In genomic region chr7:5654762-5655421, GRCh38 we compare ENCODE assay signal across 7 cellular contexts.
DNase-seq lines count a peak whose midpoint lies in the region; ATAC-seq, FAIRE-seq and TF ChIP-seq lines count a peak whose summit lies in the region.
"Not testable (repeated sequence)": the region's sequence is repeated elsewhere in the genome, so short reads cannot be mapped to it uniquely, and the experiment has no call there.

No MANE protein-coding gene starts in this region.

- not testable (repeated sequence) for H2AFZ ChIP-seq in GM23338; K562 (ENCODE audit: low read depth, low read length); HepG2 (ENCODE audit: low read length)

- TF ChIP-seq RAD21 in K562 (CRISPR knock-in tag; conservative IDR thresholded peaks at IDR 0.05 in 1 of 2, IDR thresholded peaks at IDR 0.05 in 1 of 2); HepG2 (CRISPR knock-in tag; IDR thresholded peaks at IDR 0.05): not testable (repeated sequence)

- H3K9me3 ChIP-seq in K562 (replicated peaks; ENCODE audit: control insufficient read depth, insufficient read depth, low read depth, low read length); left ventricle myocardium inferior (replicated peaks); HepG2 (ENCODE audit: low read length): not testable (repeated sequence)

- H3K9me3 Mint-ChIP-seq in GM23338 = not testable (repeated sequence)

- H3K27ac ChIP-seq in GM23338 (ENCODE audit: low read depth) = peak overlapping the region; percentile 72; the same call in 1 of the 2 replicates
- H3K27ac ChIP-seq in K562 (ENCODE audit: extremely low read depth, low read depth, low read length); HepG2 (ENCODE audit: extremely low read length, insufficient read depth, low read length): not testable (repeated sequence)
- H3K27ac ChIP-seq in dorsolateral prefrontal cortex = peak overlapping the region in 56 of 59 donors; percentile 15 to 88 (median 73)
- H3K27ac ChIP-seq in left ventricle myocardium inferior (replicated peaks) = peak overlapping the region; percentile 36
- peak overlapping the region; percentile 26 for H3K27ac ChIP-seq in substantia nigra (ENCODE audit: low read depth, low read length, poor library complexity, severe bottlenecking)

- H3K36me3 ChIP-seq in GM23338 (ENCODE audit: insufficient read depth) = not testable (repeated sequence)
- H3K36me3 ChIP-seq in K562 (ENCODE audit: control insufficient read depth, insufficient read depth, low read length) (peaks cover 58% of the 10 kb centered on the region; the same call in 2 of the 3 replicates), left ventricle myocardium inferior (peaks cover 23% of the 10 kb centered on the region), HepG2 (replicated peaks in 1 of 2; ENCODE audit: control insufficient read depth in 1 of 2, insufficient read depth in 2 of 2, low read length in 2 of 2) (peaks cover 10 to 41% of the 10 kb centered on the region in 2 experiments)

- not testable (repeated sequence) for H3K4me2 ChIP-seq in GM23338; K562 (ENCODE audit: insufficient read depth, low read length); HepG2 (ENCODE audit: low read depth, low read length)

- not testable (repeated sequence) for H3K79me2 ChIP-seq in GM23338 (replicated peaks; ENCODE audit: insufficient read depth); K562 (ENCODE audit: control insufficient read depth, insufficient read depth, low read length); HepG2 (ENCODE audit: insufficient read depth, low read length)

- not testable (repeated sequence) for TF ChIP-seq POLR2A in K562 (conservative IDR thresholded peaks at IDR 0.05); HepG2 (IDR thresholded peaks at IDR 0.05; ENCODE audit: insufficient read depth in 1 of 2, low read depth in 2 of 2, low read length in 2 of 2)

- H3K4me1 ChIP-seq in GM23338 (ENCODE audit: insufficient read depth); K562 (replicated peaks in 1 of 2; ENCODE audit: control insufficient read depth in 2 of 2, insufficient read depth in 2 of 2, low read length in 2 of 2); HepG2 (ENCODE audit: insufficient read depth, low read length): not testable (repeated sequence)
- H3K4me1 ChIP-seq in left ventricle myocardium inferior = peaks cover 37% of the 10 kb centered on the region

- H4K20me1 ChIP-seq in GM23338 (replicated peaks; ENCODE audit: insufficient read depth); K562 (replicated peaks; ENCODE audit: control insufficient read depth, insufficient read depth, low read length); HepG2 (ENCODE audit: insufficient read depth, low read length): not testable (repeated sequence)

- intact Hi-C loops in K562 (cut with micrococcal nuclease); dorsolateral prefrontal cortex (cut with DNase I); Right ventricle myocardium superior (cut with DNase I); left ventricle myocardium inferior (cut with micrococcal nuclease); HepG2 (cut with micrococcal nuclease; ENCODE audit: unreplicated experiment): not testable (repeated sequence)

- BruUV-seq in K562 (replicated peaks; lab: Mats Ljungman, UMichigan); HepG2 (replicated peaks; lab: Mats Ljungman, UMichigan): not testable (repeated sequence)

- not testable (repeated sequence) for H3K9me1 ChIP-seq in K562 (ENCODE audit: control insufficient read depth, insufficient read depth, low read length)

- 82% methylated on average over 8 of the region's 14 CpGs for WGBS in K562 (ENCODE audit: insufficient coverage, low coverage, missing lambda C conversion rate)
- 96% methylated on average over 11 of the region's 14 CpGs for WGBS in HepG2 (ENCODE audit: low lambda C conversion rate)

- H3K9me2 ChIP-seq in GM23338 (ENCODE audit: insufficient read depth) = not testable (repeated sequence)

- peaks cover 10% of the 10 kb centered on the region for H3K4me1 Mint-ChIP-seq in GM23338

- CTCF ChIA-PET in K562 (lab: Yijun Ruan, JAX; ENCODE audit: low intra/inter-chr PET ratio); HepG2 (lab: Yijun Ruan, JAX; ENCODE audit: low intra/inter-chr PET ratio, low total read pairs): not testable (repeated sequence)

- peaks cover 10% of the 10 kb centered on the region for H3K27me3 Mint-ChIP-seq in GM23338 (ENCODE audit: insufficient read depth, low read depth, poor library complexity)

- TF ChIP-seq EP300 in K562 (IDR thresholded peaks at IDR 0.05; ENCODE audit: low read length); HepG2 (IDR thresholded peaks at IDR 0.05; ENCODE audit: low read depth in 2 of 2, low read length in 2 of 2); HepG2 (CRISPR knock-in tag; IDR thresholded peaks at IDR 0.05; ENCODE audit: borderline replicate concordance): not testable (repeated sequence)

- peaks cover 17% of the 10 kb centered on the region; the same call in 2 of the 3 replicates for H3K36me3 Mint-ChIP-seq in GM23338 (ENCODE audit: low read depth)

- not testable (repeated sequence) for TF ChIP-seq CTCF in GM23338 (conservative IDR thresholded peaks at IDR 0.05; ENCODE audit: low read depth in 2 of 2); K562 (IDR thresholded peaks at IDR 0.05 in 2 of 3, conservative IDR thresholded peaks at IDR 0.05 in 1 of 3; ENCODE audit: insufficient read depth in 2 of 3, low read depth in 1 of 3, low read length in 3 of 3); dorsolateral prefrontal cortex (IDR thresholded peaks at IDR 0.05 in 54 of 56, conservative IDR thresholded peaks at IDR 0.05 in 2 of 56; ENCODE audit: low read depth in 1 of 56, partially characterized antibody in 56 of 56); left ventricle myocardium inferior (IDR thresholded peaks at IDR 0.05; ENCODE audit: borderline replicate concordance); HepG2 (CRISPR knock-in tag; IDR thresholded peaks at IDR 0.05)

- H3K27me3 ChIP-seq in GM23338 (ENCODE audit: insufficient read depth); K562 (ENCODE audit: control insufficient read depth in 2 of 2, insufficient read depth in 2 of 2, low read length in 2 of 2); dorsolateral prefrontal cortex; left ventricle myocardium inferior (ENCODE audit: low read depth); HepG2 (ENCODE audit: control insufficient read depth in 1 of 2, insufficient read depth in 2 of 2, low read length in 2 of 2): not testable (repeated sequence)

- ATAC-seq in GM23338 (peak; percentile 26; the same call in 1 of the 3 replicates), Right ventricle myocardium superior (ENCODE audit: poor library complexity) (peak; percentile 54), HepG2 (peak; percentile 36; the same call in 1 of the 3 replicates)
- not testable (repeated sequence) for ATAC-seq in K562

- H3K4me3 Mint-ChIP-seq in GM23338 = not testable (repeated sequence)

- DNase-seq in GM23338 (ENCODE audit: low spot score); K562 (ENCODE audit: extremely low read depth in 1 of 4, low spot score in 3 of 4); dorsolateral prefrontal cortex; Right ventricle myocardium superior; left ventricle myocardium inferior; HepG2 (ENCODE audit: low spot score); substantia nigra (lab: John Stamatoyannopoulos, UW): not testable (repeated sequence)

- H3K9ac ChIP-seq in K562 (ENCODE audit: insufficient read depth in 1 of 2, low read depth in 2 of 2, low read length in 2 of 2); HepG2 (ENCODE audit: insufficient read depth, low read depth, low read length): not testable (repeated sequence)

- in situ Hi-C loops in K562 (cut with MboI); HepG2 (cut with HindIII; ENCODE audit: extremely low pct_ligation_motif_present, low pct_unique_long_range_greater_than_20kb): not testable (repeated sequence)

- FAIRE-seq in K562 (lab: Jason Lieb, UNC) = peak; percentile 49
- FAIRE-seq in HepG2 (lab: Jason Lieb, UNC) = not testable (repeated sequence)

- POLR2A ChIA-PET in K562 (lab: Yijun Ruan, JAX) = interaction anchor here (0.6 to 1.4 kb wide), 2 partner anchors 14 to 96 kb away, joined by 3 read pairs; no protein-coding TSS in a partner anchor
- POLR2A ChIA-PET in HepG2 (lab: Yijun Ruan, JAX) = not testable (repeated sequence)

- H3K27ac Mint-ChIP-seq in GM23338 = not testable (repeated sequence)

- H3F3A ChIP-seq in GM23338 (replicated peaks; ENCODE audit: low read depth) = peaks cover 12% of the 10 kb centered on the region; the same call in 1 of the 2 replicates

- not testable (repeated sequence) for H3K4me3 ChIP-seq in GM23338; K562; left ventricle myocardium inferior; HepG2 (replicated peaks in 1 of 3; ENCODE audit: insufficient read depth in 1 of 3, low read depth in 2 of 3, low read length in 3 of 3)
- peak overlapping the region in 1 of 59 donors; percentile 12 for H3K4me3 ChIP-seq in dorsolateral prefrontal cortex
